ENCODE assay signal across 8 cellular contexts in genomic region chr4:94451669-94452475, GRCh38. TPM values are rescaled to one million over a fixed set of nuclear protein-coding genes. Genes with fewer than 3 reads are reported as not detected.
DNase-seq lines count a peak whose midpoint lies in the region; ATAC-seq and TF ChIP-seq lines count a peak whose summit lies in the region.

A gene with protein sequence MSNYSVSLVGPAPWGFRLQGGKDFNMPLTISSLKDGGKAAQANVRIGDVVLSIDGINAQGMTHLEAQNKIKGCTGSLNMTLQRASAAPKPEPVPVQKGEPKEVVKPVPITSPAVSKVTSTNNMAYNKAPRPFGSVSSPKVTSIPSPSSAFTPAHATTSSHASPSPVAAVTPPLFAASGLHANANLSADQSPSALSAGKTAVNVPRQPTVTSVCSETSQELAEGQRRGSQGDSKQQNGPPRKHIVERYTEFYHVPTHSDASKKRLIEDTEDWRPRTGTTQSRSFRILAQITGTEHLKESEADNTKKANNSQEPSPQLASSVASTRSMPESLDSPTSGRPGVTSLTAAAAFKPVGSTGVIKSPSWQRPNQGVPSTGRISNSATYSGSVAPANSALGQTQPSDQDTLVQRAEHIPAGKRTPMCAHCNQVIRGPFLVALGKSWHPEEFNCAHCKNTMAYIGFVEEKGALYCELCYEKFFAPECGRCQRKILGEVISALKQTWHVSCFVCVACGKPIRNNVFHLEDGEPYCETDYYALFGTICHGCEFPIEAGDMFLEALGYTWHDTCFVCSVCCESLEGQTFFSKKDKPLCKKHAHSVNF (plus strand): TSS chr4:94451942. CDS start chr4:94455289, 3,347 bp downstream.

- peak; percentile 92 for ATAC-seq in GM18907 (IDR thresholded peaks at IDR 0.05; ENCODE audit: unreplicated experiment)
- peak; percentile 88 for ATAC-seq in HG03139 (IDR thresholded peaks at IDR 0.05; ENCODE audit: unreplicated experiment)

- DNase-seq in AG09309 (ENCODE audit: low read depth) (peak; percentile 40), NCI-H345 (lab: John Stamatoyannopoulos, UW) (peak; percentile 87), cerebellar cortex (ENCODE audit: low spot score) (peak; percentile 59), kidney epithelial cell (ENCODE audit: low read depth) (peak; percentile 61)
- DNase-seq in activated CD4-positive, CD25-positive, alpha-beta regulatory T cell treated with anti-CD3 and anti-CD28 coated beads, Interleukin-2, amount 50 U/mL, for 72 hours: peak; percentile 88
- DNase-seq in stimulated activated CD4-positive, alpha-beta T cell treated with anti-CD3 and anti-CD28 coated beads, Interleukin-15, amount 100 ng/mL, for 48 hours (ENCODE audit: low read depth in 2 of 2): peak; percentile 77 to 81

- H3K4me3 ChIP-seq in AG09309 (ENCODE audit: control insufficient read depth, low read depth, low read length) (peak within 1 kb of the TSS; percentile 69), kidney epithelial cell (ENCODE audit: low read depth, low read length) (peak within 1 kb of the TSS; percentile 94)

- no peaks in the 10 kb centered on the region for H3K36me3 ChIP-seq in kidney epithelial cell (ENCODE audit: control insufficient read depth, insufficient read depth, low read length)

- no peak for TF ChIP-seq CTCF in AG09309 (IDR thresholded peaks at IDR 0.05; ENCODE audit: control insufficient read depth, insufficient read depth, low read depth, low read length, missing control alignments)
- no peak for TF ChIP-seq CTCF in kidney epithelial cell (IDR thresholded peaks at IDR 0.05; ENCODE audit: insufficient read depth, low read length, poor library complexity, severe bottlenecking)

- no peaks in the 10 kb centered on the region for H3K27me3 ChIP-seq in kidney epithelial cell (ENCODE audit: control insufficient read depth, insufficient read depth, low read length)

RNA-seq across cellular contexts. Expression of the gene that starts here (rescaled TPM):
- total RNA-seq in kidney epithelial cell: 75.3 and 87.1 TPM in 2 replicates

Comparison
In these comparisons a context has a peak if more than half of its experiments do, and no peak if none do; other contexts are left out.
1. Peak in every context shown above with its lines: DNase-seq, ATAC-seq and H3K4me3 ChIP-seq.